15 cellular contexts compared by ENCODE assay signal in the genomic region with DNA sequence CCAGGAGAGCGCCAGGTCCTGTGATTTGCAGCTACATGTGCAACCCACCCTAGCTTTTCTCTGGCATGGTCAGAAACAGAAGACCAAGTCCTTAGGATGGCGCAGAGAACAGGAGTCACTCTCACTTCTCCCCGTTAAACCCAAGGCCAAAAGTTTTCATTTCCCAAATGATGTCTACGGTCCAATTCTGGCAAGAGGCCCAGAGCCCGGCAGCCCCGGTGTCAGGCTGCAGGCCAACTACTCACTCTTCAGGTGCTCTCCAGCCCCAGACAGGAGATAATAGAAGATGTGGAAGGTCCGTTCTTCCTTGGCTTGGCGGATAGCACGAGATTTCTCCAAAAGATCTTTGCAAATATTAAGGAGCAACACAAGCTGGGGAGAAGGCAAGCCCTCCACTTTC.
DNase-seq lines count a peak whose midpoint lies in the region; ATAC-seq and TF ChIP-seq lines count a peak whose summit lies in the region.
"Had no signal": no experiment of that assay in that cellular context is flagged by ENCODE, and none has a peak within 500 bp of the region (broad histone marks: within the 10 kb centered on the region; RNA-seq: fewer than 3 reads in every experiment).

No MANE protein-coding gene starts in this region.

- no peaks in the 10 kb centered on the region for H3K4me1 Mint-ChIP-seq in dendritic cell treated with granulocyte-macrophage colony-stimulating factor and Interleukin-4, amounts not matched to agents 40 ng/mL and 50 ng/mL, for 4 days (ENCODE audit: low read depth)
- peaks cover 3% of the 10 kb centered on the region for H3K4me1 Mint-ChIP-seq in neural progenitor cell

- intact Hi-C loops in breast epithelium (cut with DNase I; ENCODE audit: low total_unique reads) (loop anchor here (10.0 kb wide), 1 partner anchor 54 kb away; no protein-coding TSS in a partner anchor), mammary epithelial cell (cut with micrococcal nuclease) (no loop called here)
- intact Hi-C loops in dendritic cell treated with granulocyte-macrophage colony-stimulating factor and Interleukin-4, amounts not matched to agents 40 ng/mL and 50 ng/mL, for 4 days (cut with micrococcal nuclease) = no loop called here

- TF ChIP-seq CTCF in breast epithelium (IDR thresholded peaks at IDR 0.05) (no peak), mammary epithelial cell (conservative IDR thresholded peaks at IDR 0.05 in 1 of 2, IDR thresholded peaks at IDR 0.05 in 1 of 2; ENCODE audit: extremely low read depth in 1 of 2, insufficient read depth in 1 of 2, low read depth in 1 of 2, low read length in 2 of 2) (no peak), neural progenitor cell (IDR thresholded peaks at IDR 0.05) (no peak), upper lobe of left lung (IDR thresholded peaks at IDR 0.05) (no peak)

- H3K36me3 Mint-ChIP-seq in dendritic cell treated with granulocyte-macrophage colony-stimulating factor and Interleukin-4, amounts not matched to agents 40 ng/mL and 50 ng/mL, for 4 days (ENCODE audit: low read depth) = peaks cover 100% of the 10 kb centered on the region
- H3K36me3 Mint-ChIP-seq in neural progenitor cell = peaks cover 37% of the 10 kb centered on the region

- H4K20me1 ChIP-seq in mammary epithelial cell (ENCODE audit: insufficient read depth, low read length) = no peaks in the 10 kb centered on the region
- H4K20me1 ChIP-seq in neural progenitor cell (ENCODE audit: low read depth) = no peaks in the 10 kb centered on the region

- H3K4me1 ChIP-seq in breast epithelium = peaks cover 25 to 28% of the 10 kb centered on the region in 2 donors
- H3K4me1 ChIP-seq in mammary epithelial cell (ENCODE audit: insufficient read depth, low read length) = peaks cover 34% of the 10 kb centered on the region
- no peaks in the 10 kb centered on the region for H3K4me1 ChIP-seq in neural progenitor cell
- H3K4me1 ChIP-seq in upper lobe of left lung = peaks cover 30 to 52% (median 47%) of the 10 kb centered on the region in 4 donors

- H3F3A ChIP-seq in neural progenitor cell (ENCODE audit: low read depth) = no peaks in the 10 kb centered on the region

- ATAC-seq in upper lobe of left lung (ENCODE audit: low FRiP score in 2 of 2) = no peak
- ATAC-seq in activated CD4-positive, CD25-positive, alpha-beta regulatory T cell treated with anti-CD3 and anti-CD28 coated beads, Interleukin-2, amount 50 U/mL, for 24 hours = no peak

- BruUV-seq in mammary epithelial cell (replicated peaks; lab: Mats Ljungman, UMichigan) = no TSS peak

- H3K9me3 ChIP-seq in breast epithelium (no peaks in the 10 kb centered on the region), mammary epithelial cell (replicated peaks; ENCODE audit: insufficient read depth, low read length) (no peaks in the 10 kb centered on the region), neural progenitor cell (ENCODE audit: low read depth) (no peaks in the 10 kb centered on the region), upper lobe of left lung (no peaks in the 10 kb centered on the region)

- H3K79me2 ChIP-seq in mammary epithelial cell (ENCODE audit: insufficient read depth, low read length) = peaks cover 94% of the 10 kb centered on the region
- no peaks in the 10 kb centered on the region for H3K79me2 ChIP-seq in neural progenitor cell (ENCODE audit: low read depth)

- H3K27me3 ChIP-seq in breast epithelium (no peaks in the 10 kb centered on the region), mammary epithelial cell (ENCODE audit: insufficient read depth, low read length) (no peaks in the 10 kb centered on the region), neural progenitor cell (no peaks in the 10 kb centered on the region), upper lobe of left lung (no peaks in the 10 kb centered on the region)
- H3K27me3 ChIP-seq: dorsolateral prefrontal cortex had no signal

- H3K4me2 ChIP-seq in mammary epithelial cell (ENCODE audit: insufficient read depth, low read depth, low read length) (no peak overlapping the region), neural progenitor cell (no peak overlapping the region)

- H3K27ac ChIP-seq in breast epithelium = peak overlapping the region; percentile 96 to 97
- H3K27ac ChIP-seq in mammary epithelial cell (ENCODE audit: insufficient read depth, low read depth, low read length) = no peak overlapping the region
- H3K27ac ChIP-seq in neural progenitor cell = no peak overlapping the region
- peak overlapping the region; percentile 25 to 93 (median 90) for H3K27ac ChIP-seq in upper lobe of left lung

- H3K36me3 ChIP-seq in breast epithelium = peaks cover 17% of the 10 kb centered on the region
- H3K36me3 ChIP-seq in mammary epithelial cell (ENCODE audit: insufficient read depth, low read length) = peaks cover 72% of the 10 kb centered on the region
- H3K36me3 ChIP-seq in neural progenitor cell = no peaks in the 10 kb centered on the region
- H3K36me3 ChIP-seq in upper lobe of left lung = peaks cover 58 to 95% (median 84%) of the 10 kb centered on the region in 4 donors

- TF ChIP-seq POLR2A in breast epithelium (IDR thresholded peaks at IDR 0.05) (no peak), upper lobe of left lung (IDR thresholded peaks at IDR 0.05) (no peak)

- 57% methylated on average over 8 of the region's 9 CpGs for WGBS in mammary epithelial cell (ENCODE audit: low coverage, missing lambda C conversion rate)
- WGBS in upper lobe of left lung, 2 donors = 60 to 66% methylated on average over 9 of the region's 9 CpGs

- H2AFZ ChIP-seq in mammary epithelial cell (ENCODE audit: low read depth, low read length) (no peak overlapping the region), neural progenitor cell (replicated peaks) (no peak overlapping the region)

- H3K4me3 ChIP-seq in breast epithelium (no peak overlapping the region), mammary epithelial cell (replicated peaks in 1 of 3; ENCODE audit: insufficient read depth in 1 of 3, low read depth in 2 of 3, low read length in 3 of 3) (no peak overlapping the region), neural progenitor cell (no peak overlapping the region), upper lobe of left lung (no peak overlapping the region)
- H3K4me3 ChIP-seq: dorsolateral prefrontal cortex had no signal

- dilution Hi-C loops in mammary epithelial cell (cut with HindIII; ENCODE audit: low sequenced_read_pairs) = no loop called here

- in situ Hi-C loops in mammary epithelial cell (cut with MboI; ENCODE audit: low sequenced_read_pairs in 2 of 2) = no loop called here

- DNase-seq in breast epithelium (ENCODE audit: low spot score in 2 of 2) (no peak), mammary epithelial cell (no peak), neural progenitor cell (ENCODE audit: low spot score) (no peak), upper lobe of left lung (no peak), iPS-NIHi7 (ENCODE audit: extremely low spot score) (no peak), midbrain (lab: John Stamatoyannopoulos, UW) (no peak)
- DNase-seq: activated CD4-positive, alpha-beta memory T cell treated with anti-CD3 and anti-CD28 coated beads, Interleukin-2, amount 10 ng/mL, durations not matched to agents 7 days and 5 days; DMS53; dorsolateral prefrontal cortex; NCI-H1092 treated with DMSO at 0.1 percent for 48 hours; stimulated activated CD4-positive, alpha-beta T cell treated with anti-CD3 and anti-CD28 coated beads, Interleukin-12 subunit alpha, Interleukin-12 subunit beta, amount 100 ng/mL, for 4 hours; T-helper 9 cell had no signal

- H3K27ac Mint-ChIP-seq in dendritic cell treated with granulocyte-macrophage colony-stimulating factor and Interleukin-4, amounts not matched to agents 40 ng/mL and 50 ng/mL, for 4 days = peak overlapping the region; percentile 3
- peak overlapping the region; percentile 50 for H3K27ac Mint-ChIP-seq in neural progenitor cell

- CTCF ChIA-PET in mammary epithelial cell (lab: Charles Lee; ENCODE audit: low non-redundant PET) = no interaction called here

- no peak for TF ChIP-seq EP300 in upper lobe of left lung (IDR thresholded peaks at IDR 0.05)

- H3K27me3 Mint-ChIP-seq in dendritic cell treated with granulocyte-macrophage colony-stimulating factor and Interleukin-4, amounts not matched to agents 40 ng/mL and 50 ng/mL, for 4 days = no peaks in the 10 kb centered on the region
- H3K27me3 Mint-ChIP-seq in neural progenitor cell (ENCODE audit: insufficient read depth, low read depth) = peaks cover 2% of the 10 kb centered on the region
- H3K27me3 Mint-ChIP-seq: activated CD4-positive, alpha-beta memory T cell treated with anti-CD3 and anti-CD28 coated beads, Interleukin-2, amount 10 ng/mL, durations not matched to agents 7 days and 5 days; IgD-negative memory B cell had no signal

- H3K4me3 Mint-ChIP-seq in dendritic cell treated with granulocyte-macrophage colony-stimulating factor and Interleukin-4, amounts not matched to agents 40 ng/mL and 50 ng/mL, for 4 days = no peak overlapping the region
- no peak overlapping the region for H3K4me3 Mint-ChIP-seq in neural progenitor cell
- H3K4me3 Mint-ChIP-seq: activated CD4-positive, alpha-beta memory T cell treated with anti-CD3 and anti-CD28 coated beads, Interleukin-2, amount 10 ng/mL, durations not matched to agents 7 days and 5 days; IgD-negative memory B cell had no signal

- H3K9me3 Mint-ChIP-seq in dendritic cell treated with granulocyte-macrophage colony-stimulating factor and Interleukin-4, amounts not matched to agents 40 ng/mL and 50 ng/mL, for 4 days = no peaks in the 10 kb centered on the region
- H3K9me3 Mint-ChIP-seq in neural progenitor cell = no peaks in the 10 kb centered on the region
- H3K9me3 Mint-ChIP-seq: activated CD4-positive, alpha-beta memory T cell treated with anti-CD3 and anti-CD28 coated beads, Interleukin-2, amount 10 ng/mL, durations not matched to agents 7 days and 5 days; IgD-negative memory B cell had no signal

- H3K9ac ChIP-seq in mammary epithelial cell (ENCODE audit: insufficient read depth, low read length) (no peak overlapping the region), neural progenitor cell (no peak overlapping the region)

Comparison
In these comparisons a context has a peak if more than half of its experiments do, and no peak if none do; other contexts are left out.
1. H3K27ac ChIP-seq: peak in breast epithelium (2 of 2) and upper lobe of left lung (4 of 4); none in mammary epithelial cell (single experiment) and neural progenitor cell (single experiment).